Comparison of ENCODE assay signal across 14 cellular contexts in genomic region chr20:37846573-37846972, GRCh38. TPM values are rescaled to one million over a fixed set of nuclear protein-coding genes. Genes with fewer than 3 reads are reported as not detected.
DNase-seq lines count a peak whose midpoint lies in the region; ATAC-seq, FAIRE-seq and TF ChIP-seq lines count a peak whose summit lies in the region.
"Had no signal": no experiment of that assay in that cellular context is flagged by ENCODE, and none has a peak within 500 bp of the region (broad histone marks: within the 10 kb centered on the region; RNA-seq: fewer than 3 reads in every experiment).

No MANE protein-coding gene starts in this region.

- no peaks in the 10 kb centered on the region for H3K9me3 ChIP-seq in HepG2 (ENCODE audit: low read length)
- no peaks in the 10 kb centered on the region for H3K9me3 ChIP-seq in right lobe of liver
- H3K9me3 ChIP-seq in endodermal cell (ENCODE audit: control insufficient read depth, low read length) = no peaks in the 10 kb centered on the region
- no peaks in the 10 kb centered on the region for H3K9me3 ChIP-seq in stomach

- H3K9me3 Mint-ChIP-seq in endodermal cell = no peaks in the 10 kb centered on the region
- no peaks in the 10 kb centered on the region for H3K9me3 Mint-ChIP-seq in effector memory CD8-positive, alpha-beta T cell

- no peak overlapping the region for H3K4me2 ChIP-seq in HepG2 (ENCODE audit: low read depth, low read length)

- no peaks in the 10 kb centered on the region for H4K20me1 ChIP-seq in HepG2 (ENCODE audit: insufficient read depth, low read length)

- H3K27me3 ChIP-seq in HepG2 (ENCODE audit: control insufficient read depth in 1 of 2, insufficient read depth in 2 of 2, low read length in 2 of 2) (no peaks in the 10 kb centered on the region), right lobe of liver (no peaks in the 10 kb centered on the region), endodermal cell (ENCODE audit: control insufficient read depth, insufficient read depth, low read length, poor library complexity, severe bottlenecking) (no peaks in the 10 kb centered on the region), stomach (no peaks in the 10 kb centered on the region)

- H3K27ac Mint-ChIP-seq in endodermal cell = peak overlapping the region; percentile 90
- H3K27ac Mint-ChIP-seq in effector memory CD8-positive, alpha-beta T cell = no peak overlapping the region

- ATAC-seq in HepG2 (0 out of 3 replicates have a peak, but pooled peaks have one; percentile 26), right lobe of liver (no peak), HG03520 (IDR thresholded peaks at IDR 0.05; ENCODE audit: unreplicated experiment) (no peak), GM19455 (IDR thresholded peaks at IDR 0.05; ENCODE audit: unreplicated experiment) (no peak)
- no peak for ATAC-seq in effector memory CD8-positive, alpha-beta T cell (replicated peaks)

- H3K36me3 ChIP-seq in HepG2 (replicated peaks in 1 of 2; ENCODE audit: control insufficient read depth in 1 of 2, insufficient read depth in 2 of 2, low read length in 2 of 2) (peaks cover 31 to 53% of the 10 kb centered on the region in 2 experiments), right lobe of liver (peaks cover 0 to 29% (median 0%) of the 10 kb centered on the region in 4 donors), endodermal cell (ENCODE audit: control insufficient read depth, insufficient read depth, low read length) (peaks cover 18% of the 10 kb centered on the region), stomach (peaks cover 12 to 97% (median 84%) of the 10 kb centered on the region in 4 donors)

- BruUV-seq in HepG2 (replicated peaks; lab: Mats Ljungman, UMichigan) = no TSS peak

- 0 out of 2 replicates have a peak, but pooled peaks cover 5% of the 10 kb centered on the region for H3K4me1 ChIP-seq in HepG2 (ENCODE audit: insufficient read depth, low read length)
- no peaks in the 10 kb centered on the region for H3K4me1 ChIP-seq in right lobe of liver
- H3K4me1 ChIP-seq in endodermal cell (ENCODE audit: control insufficient read depth, insufficient read depth, low read length) = peaks cover 46% of the 10 kb centered on the region
- peaks cover 0 to 7% (median 0%) of the 10 kb centered on the region in 4 donors for H3K4me1 ChIP-seq in stomach

- intact Hi-C loops in HepG2 (cut with micrococcal nuclease; ENCODE audit: unreplicated experiment) (no loop called here), right lobe of liver (cut with DNase I) (no loop called here), stomach (cut with DNase I; ENCODE audit: low total_unique reads) (no loop called here)

- H3K27me3 Mint-ChIP-seq in endodermal cell (ENCODE audit: insufficient read depth) = no peaks in the 10 kb centered on the region
- H3K27me3 Mint-ChIP-seq in effector memory CD8-positive, alpha-beta T cell = no peaks in the 10 kb centered on the region

- 97% methylated on average over 4 of the region's 4 CpGs for WGBS in HepG2 (ENCODE audit: low lambda C conversion rate)
- whole genome bisulfite sequencing in right lobe of liver (ENCODE audit: insufficient coverage, low coverage, low lambda C conversion rate, missing lambda C conversion rate) = 92% methylated on average over 4 of the region's 4 CpGs
- WGBS in endodermal cell (ENCODE audit: insufficient coverage in 1 of 2, insufficient read length in 1 of 2), 2 experiments = 27 to 36% methylated on average over 3 to 4 of the region's 4 CpGs
- 81 to 92% (median 83%) methylated on average over 4 of the region's 4 CpGs for WGBS in stomach, 5 donors

- in situ Hi-C loops in HepG2 (cut with HindIII; ENCODE audit: extremely low pct_ligation_motif_present, low pct_unique_long_range_greater_than_20kb) = no loop called here

- H3K79me2 ChIP-seq in HepG2 (ENCODE audit: insufficient read depth, low read length) = no peaks in the 10 kb centered on the region

- DNase-seq in HepG2 (ENCODE audit: low spot score) (no peak), right lobe of liver (no peak), NCI-H345 treated with DMSO at 0.1 percent for 48 hours (lab: John Stamatoyannopoulos, UW; ENCODE audit: unreplicated experiment) (peak; percentile 96), endodermal cell (peak; percentile 80), stomach (no peak)
- DNase-seq in effector memory CD8-positive, alpha-beta T cell = no peak
- DNase-seq: activated CD4-positive, alpha-beta T cell treated with anti-CD3 and anti-CD28 coated beads, Interleukin-2, amount 50 U/mL, for 48 hours; activated effector memory CD4-positive, alpha-beta T cell treated with Interleukin-2 at 50 U/mL for 16 hours; Calu3; GM23248; NK-92 treated with Interleukin-12 subunit alpha and Interleukin-12 subunit beta, amount 100 ng/mL, for 24 hours; SHP77 had no signal

- TF ChIP-seq CTCF in HepG2 (CRISPR knock-in tag; IDR thresholded peaks at IDR 0.05) = no peak
- no peak for TF ChIP-seq CTCF in right lobe of liver (IDR thresholded peaks at IDR 0.05)
- no peak for TF ChIP-seq CTCF in endodermal cell (conservative IDR thresholded peaks at IDR 0.05)
- TF ChIP-seq CTCF in stomach (IDR thresholded peaks at IDR 0.05) = no peak

- no peak for TF ChIP-seq RAD21 in HepG2 (CRISPR knock-in tag; IDR thresholded peaks at IDR 0.05)

- TF ChIP-seq POLR2A in HepG2 (IDR thresholded peaks at IDR 0.05; ENCODE audit: insufficient read depth in 1 of 2, low read depth in 2 of 2, low read length in 2 of 2) (no peak), right lobe of liver (IDR thresholded peaks at IDR 0.05) (no peak), stomach (IDR thresholded peaks at IDR 0.05) (no peak)

- FAIRE-seq in HepG2 (lab: Jason Lieb, UNC) = no peak

- POLR2A ChIA-PET in HepG2 (lab: Yijun Ruan, JAX) = no interaction called here

- H3K4me3 Mint-ChIP-seq in endodermal cell = peak overlapping the region; percentile 13
- H3K4me3 Mint-ChIP-seq in effector memory CD8-positive, alpha-beta T cell = no peak overlapping the region

- CTCF ChIA-PET in HepG2 (lab: Yijun Ruan, JAX; ENCODE audit: low intra/inter-chr PET ratio, low total read pairs) = no interaction called here

- H3K9ac ChIP-seq in HepG2 (ENCODE audit: insufficient read depth, low read depth, low read length) = no peak overlapping the region
- H3K9ac ChIP-seq in endodermal cell (ENCODE audit: extremely low read depth, low read length, poor library complexity, severe bottlenecking) = no peak overlapping the region
- H3K9ac ChIP-seq: GM23248 had no signal

- H3K4me3 ChIP-seq in HepG2 (replicated peaks in 1 of 3; ENCODE audit: insufficient read depth in 1 of 3, low read depth in 2 of 3, low read length in 3 of 3) (no peak overlapping the region), right lobe of liver (no peak overlapping the region), endodermal cell (ENCODE audit: low read length) (no peak overlapping the region), stomach (no peak overlapping the region)
- H3K4me3 ChIP-seq: GM23248 had no signal

- H3K4me1 Mint-ChIP-seq in endodermal cell = peaks cover 73% of the 10 kb centered on the region
- H3K4me1 Mint-ChIP-seq in effector memory CD8-positive, alpha-beta T cell (ENCODE audit: low read depth in 2 of 2) = no peaks in the 10 kb centered on the region

- H2AFZ ChIP-seq in HepG2 (ENCODE audit: low read length) = no peak overlapping the region
- H2AFZ ChIP-seq: GM23248 had no signal

- no peak overlapping the region for H3K27ac ChIP-seq in HepG2 (ENCODE audit: extremely low read length, insufficient read depth, low read length)
- H3K27ac ChIP-seq in right lobe of liver = no peak overlapping the region
- H3K27ac ChIP-seq in endodermal cell (ENCODE audit: low read depth, low read length) = no peak overlapping the region
- no peak overlapping the region for H3K27ac ChIP-seq in stomach
- H3K27ac ChIP-seq: GM23248 had no signal

- H3K36me3 Mint-ChIP-seq in endodermal cell (ENCODE audit: low read depth) = peaks cover 30% of the 10 kb centered on the region
- peaks cover 37% of the 10 kb centered on the region for H3K36me3 Mint-ChIP-seq in effector memory CD8-positive, alpha-beta T cell (ENCODE audit: insufficient read depth)

- TF ChIP-seq EP300 in HepG2 (IDR thresholded peaks at IDR 0.05; ENCODE audit: low read depth in 2 of 2, low read length in 2 of 2) (no peak), HepG2 (CRISPR knock-in tag; IDR thresholded peaks at IDR 0.05; ENCODE audit: borderline replicate concordance) (no peak), stomach (IDR thresholded peaks at IDR 0.05) (no peak)

TF ChIP-seq in HepG2, 621 proteins besides CTCF, POLR2A, EP300 and RAD21 (continues in another document):
- TF ChIP-seq KLF11 (CRISPR knock-in tag; IDR thresholded peaks at IDR 0.05) = no peak

RNA-seq across cellular contexts. Expression of gene VSTM2L, which starts 56.4 kb away (rescaled TPM):
- total RNA-seq in HepG2 (2016; rRNA removed; fragmentation: Illumina TruSeq; extraction: Trizol) (not detected in 2 replicates), right lobe of liver (10 to 100 TPM in 1 of 6 experiments, 1 to 10 TPM in 3, under 1 TPM in 2; 0.56 to 10.7 (median 1.8) TPM), endodermal cell (1 to 10 TPM; 1.4 to 2.9 TPM), stomach (10 to 100 TPM in 2 of 5 donors, 1 to 10 TPM in 1, not detected in 2; 2.6 to 18.3 (median 16.7) TPM)
- total RNA-seq in HepG2 (2016; cell fraction: cytosol; rRNA removed; fragmentation: Illumina TruSeq; extraction: Trizol; ENCODE audit: low read depth) = not detected in 2 replicates
- total RNA-seq in HepG2 (2016; cell fraction: insoluble cytoplasmic fraction; rRNA removed; fragmentation: Illumina TruSeq; extraction: Trizol) = 0.04 TPM in 1 of 2 replicates, not detected in the other
- total RNA-seq in HepG2 (2016; cell fraction: membrane; rRNA removed; fragmentation: Illumina TruSeq; extraction: Trizol) = not detected in 2 replicates
- not detected in 2 replicates for total RNA-seq in HepG2 (2016; cell fraction: nucleus; rRNA removed; fragmentation: Illumina TruSeq; extraction: Trizol)
- polyA plus RNA-seq in HepG2 (2011; rRNA removed) (0.03 TPM in 1 of 2 replicates, not detected in the other), stomach (1 to 10 TPM; 1.1 to 3.7 (median 3.1) TPM)
- not detected in 2 replicates for polyA plus RNA-seq in HepG2 (2011; cell fraction: cytosol; rRNA removed)
- not detected in 2 replicates for polyA plus RNA-seq in HepG2 (2011; cell fraction: nucleus; rRNA removed)
- 0.19 TPM in 1 of 2 replicates, not detected in the other for polyA plus RNA-seq in HepG2 (2012)
- 0.08 TPM in 1 of 2 replicates, not detected in the other for polyA plus RNA-seq in HepG2 (2016; cell fraction: cytosol; fragmentation: Illumina TruSeq; extraction: Trizol; ENCODE audit: low read depth)
- polyA plus RNA-seq in HepG2 (2016; cell fraction: insoluble cytoplasmic fraction; fragmentation: Illumina TruSeq; extraction: Trizol; ENCODE audit: low read depth) = not detected in 2 replicates
- not detected in 2 replicates for polyA plus RNA-seq in HepG2 (2016; cell fraction: membrane; fragmentation: Illumina TruSeq; extraction: Trizol; ENCODE audit: low read depth)
- not detected in 2 replicates for polyA plus RNA-seq in HepG2 (2016; cell fraction: nucleus; fragmentation: Illumina TruSeq; extraction: Trizol; ENCODE audit: insufficient read depth, low read depth)
- not detected in 2 replicates for polyA minus RNA-seq in HepG2 (2011; rRNA and poly(A)+ RNA removed; ENCODE audit: low replicate concordance)
- polyA minus RNA-seq in HepG2 (2011; cell fraction: cytosol; rRNA and poly(A)+ RNA removed) = not detected in 2 replicates
- polyA minus RNA-seq in HepG2 (2011; cell fraction: nucleus; rRNA and poly(A)+ RNA removed) = not detected in 2 replicates
- polyA plus RNA-seq in endodermal cell (2013, experiment 1 of 2) = 27.8 TPM
- polyA plus RNA-seq in endodermal cell (2013, experiment 2 of 2) = 22.4 TPM

Comparison
In these comparisons a context has a peak if more than half of its experiments do, and no peak if none do; other contexts are left out.
1. DNase-seq: peak in NCI-H345 treated with DMSO at 0.1 percent for 48 hours (single experiment) and endodermal cell (single experiment); none in HepG2 (single experiment), right lobe of liver (0 of 3), stomach (single experiment) and effector memory CD8-positive, alpha-beta T cell (0 of 3).